34 cellular contexts compared by ENCODE assay signal in the genomic region with DNA sequence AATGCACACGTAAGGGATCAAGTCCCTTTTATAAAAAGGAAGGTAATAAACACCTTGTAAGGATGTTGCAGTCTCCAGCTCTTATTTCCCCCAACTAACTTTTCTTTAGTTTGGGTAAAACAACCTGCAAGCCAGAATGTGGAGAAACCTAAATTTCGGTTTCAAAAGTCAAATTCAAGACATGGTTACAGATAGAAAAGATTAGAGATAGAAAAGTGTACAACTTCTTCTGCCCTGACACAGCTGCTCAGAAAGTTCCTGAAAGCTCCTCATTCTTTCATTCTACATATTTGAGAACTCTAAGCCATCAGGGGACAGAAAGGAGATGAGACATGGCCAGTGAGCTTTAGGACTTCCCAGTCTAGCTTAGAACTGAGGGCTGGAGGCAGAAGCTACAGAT.
"Had no signal": no experiment of that assay in that cellular context is flagged by ENCODE, and none has a peak within 500 bp of the region (broad histone marks: within the 10 kb centered on the region; RNA-seq: fewer than 3 reads in every experiment).

No MANE protein-coding gene starts in this region.

- H3K36me3 Mint-ChIP-seq: activated CD4-positive, alpha-beta memory T cell treated with anti-CD3 and anti-CD28 coated beads for 36 hours; activated naive CD4-positive, alpha-beta T cell treated with anti-CD3 and anti-CD28 coated beads, Interleukin-2, amount 50 U/mL, for 72 hours; activated naive CD8-positive, alpha-beta T cell treated with anti-CD3 and anti-CD28 coated beads for 36 hours had no signal

- H3K27ac ChIP-seq: adrenal gland, body of pancreas, brain microvascular endothelial cell, breast epithelium, VCaP had no signal

- H3K4me1 Mint-ChIP-seq: activated B cell treated with CpG ODN at 0.5 μM for 24 hours; activated CD4-positive, alpha-beta T cell treated with anti-CD3 and anti-CD28 coated beads, Interleukin-2, amount 10 ng/mL, durations not matched to agents 24 days and 14 days; activated naive CD8-positive, alpha-beta T cell treated with anti-CD3 and anti-CD28 coated beads for 36 hours; activated T-helper 17 cell treated with anti-CD3 and anti-CD28 coated beads, Interleukin-2, amount 50 U/mL, for 72 hours had no signal

- H3K27ac Mint-ChIP-seq: activated B cell treated with CpG ODN at 0.5 μM for 24 hours; activated CD4-positive, alpha-beta memory T cell treated with anti-CD3 and anti-CD28 coated beads for 36 hours; activated CD4-positive, alpha-beta T cell treated with anti-CD3 and anti-CD28 coated beads, Interleukin-2, amount 10 ng/mL, durations not matched to agents 24 days and 14 days; activated CD8-positive, alpha-beta T cell treated with anti-CD3 and anti-CD28 coated beads for 36 hours; activated naive CD4-positive, alpha-beta T cell treated with anti-CD3 and anti-CD28 coated beads for 36 hours; activated naive CD4-positive, alpha-beta T cell treated with anti-CD3 and anti-CD28 coated beads, Interleukin-2, amount 50 U/mL, for 72 hours; activated naive CD8-positive, alpha-beta T cell treated with anti-CD3 and anti-CD28 coated beads for 36 hours; activated T-cell treated with anti-CD3 and anti-CD28 coated beads, Interleukin-2, amount 50 U/mL, for 72 hours; activated T-helper 1 cell treated with anti-CD3 and anti-CD28 coated beads, Interleukin-12 subunit alpha, Interleukin-12 subunit beta, Interleukin-2, Interleukin-4 antibody, amounts not matched to agents 30 ng/mL and 10 ng/mL and 1 ng/mL, durations not matched to agents 14 hours and 24 hours and 36 hours; activated T-helper 17 cell treated with anti-CD3 and anti-CD28 coated beads, Interleukin-2, amount 50 U/mL, for 72 hours; T-helper 1 cell treated with Interleukin-12 subunit alpha and Interleukin-12 subunit beta and Interleukin-4 antibody, amounts not matched to agents 30 μg/mL and 1 μg/mL, for 36 hours; T-helper 2 cell treated with Interferon-gamma antibody and Interleukin-4, amounts not matched to agents 5 μg/mL and 100 μg/mL, for 36 hours had no signal

- H3K27me3 ChIP-seq: adrenal gland, body of pancreas, brain microvascular endothelial cell, breast epithelium had no signal

- DNase-seq: activated B cell treated with CpG ODN at 0.5 μM for 24 hours; activated CD4-positive, alpha-beta memory T cell treated with anti-CD3 and anti-CD28 coated beads for 36 hours; activated CD4-positive, alpha-beta T cell treated with anti-CD3 and anti-CD28 coated beads for 4 hours; activated CD4-positive, alpha-beta T cell treated with anti-CD3 and anti-CD28 coated beads, Interleukin-2, amount 10 ng/mL, durations not matched to agents 24 days and 14 days; activated CD4-positive, alpha-beta T cell treated with anti-CD3 and anti-CD28 coated beads, Interleukin-2, amount 50 U/mL, for 1 hour; activated CD4-positive, alpha-beta T cell treated with anti-CD3 and anti-CD28 coated beads, Interleukin-2, amount 50 U/mL, for 4 hours; activated CD4-positive, CD25-positive, alpha-beta regulatory T cell treated with anti-CD3 and anti-CD28 coated beads, Interleukin-2, amount 50 U/mL, for 72 hours; activated CD8-positive, alpha-beta memory T cell treated with anti-CD3 and anti-CD28 coated beads, Interleukin-2, amount 50 U/mL, for 4 hours; activated CD8-positive, alpha-beta T cell treated with anti-CD3 and anti-CD28 coated beads for 36 hours; activated effector memory CD4-positive, alpha-beta T cell treated with anti-CD3 and anti-CD28 coated beads, Interleukin-2, amount 50 U/mL, for 16 hours; activated gamma-delta T cell treated with Interleukin-2 at 50 U/mL for 16 hours; activated naive CD4-positive, alpha-beta T cell; activated naive CD4-positive, alpha-beta T cell treated with anti-CD3 and anti-CD28 coated beads for 36 hours; activated naive CD4-positive, alpha-beta T cell treated with anti-CD3 and anti-CD28 coated beads, Interleukin-2, amount 50 U/mL, for 16 hours; activated naive CD8-positive, alpha-beta T cell treated with anti-CD3 and anti-CD28 coated beads for 36 hours; activated T-cell treated with anti-CD3 and anti-CD28 coated beads for 4 hours; activated T-cell treated with anti-CD3 and anti-CD28 coated beads, Interleukin-2, amount 50 U/mL, for 1 hour; activated T-cell treated with anti-CD3 and anti-CD28 coated beads, Interleukin-2, amount 50 U/mL, for 4 hours; activated T-cell treated with anti-CD3 and anti-CD28 coated beads, Interleukin-2, amount 50 U/mL, for 72 hours; adrenal gland; amniotic stem cell; aorta; body of pancreas; brain microvascular endothelial cell; central memory CD4-positive, alpha-beta T cell; T-helper 2 cell; T-helper 9 cell had no signal

- H3K4me3 ChIP-seq: adrenal gland, body of pancreas, breast epithelium had no signal

- H3K9me3 Mint-ChIP-seq: activated B cell treated with CpG ODN at 0.5 μM for 24 hours; activated CD4-positive, alpha-beta memory T cell treated with anti-CD3 and anti-CD28 coated beads for 36 hours; activated CD4-positive, alpha-beta T cell treated with anti-CD3 and anti-CD28 coated beads, Interleukin-2, amount 10 ng/mL, durations not matched to agents 24 days and 14 days; activated CD8-positive, alpha-beta T cell treated with anti-CD3 and anti-CD28 coated beads for 36 hours; activated naive CD4-positive, alpha-beta T cell treated with anti-CD3 and anti-CD28 coated beads, Interleukin-2, amount 50 U/mL, for 72 hours; activated naive CD8-positive, alpha-beta T cell treated with anti-CD3 and anti-CD28 coated beads for 36 hours; activated T-cell treated with anti-CD3 and anti-CD28 coated beads, Interleukin-2, amount 50 U/mL, for 4 hours; activated T-cell treated with anti-CD3 and anti-CD28 coated beads, Interleukin-2, amount 50 U/mL, for 72 hours; activated T-helper 1 cell treated with anti-CD3 and anti-CD28 coated beads, Interleukin-12 subunit alpha, Interleukin-12 subunit beta, Interleukin-2, Interleukin-4 antibody, amounts not matched to agents 30 ng/mL and 10 ng/mL and 1 ng/mL, durations not matched to agents 14 hours and 24 hours and 36 hours; activated T-helper 17 cell treated with anti-CD3 and anti-CD28 coated beads, Interleukin-2, amount 50 U/mL, for 72 hours; T-helper 1 cell treated with Interleukin-12 subunit alpha and Interleukin-12 subunit beta and Interleukin-4 antibody, amounts not matched to agents 30 μg/mL and 1 μg/mL, for 36 hours; T-helper 2 cell treated with Interferon-gamma antibody and Interleukin-4, amounts not matched to agents 5 μg/mL and 100 μg/mL, for 36 hours had no signal

- H3K9me3 ChIP-seq: adrenal gland, body of pancreas, breast epithelium had no signal

- H3K27me3 Mint-ChIP-seq: activated B cell treated with CpG ODN at 0.5 μM for 24 hours; activated CD4-positive, alpha-beta memory T cell treated with anti-CD3 and anti-CD28 coated beads for 36 hours; activated CD4-positive, alpha-beta T cell treated with anti-CD3 and anti-CD28 coated beads, Interleukin-2, amount 10 ng/mL, durations not matched to agents 24 days and 14 days; activated CD8-positive, alpha-beta T cell treated with anti-CD3 and anti-CD28 coated beads for 36 hours; activated naive CD8-positive, alpha-beta T cell treated with anti-CD3 and anti-CD28 coated beads for 36 hours; activated T-helper 17 cell treated with anti-CD3 and anti-CD28 coated beads, Interleukin-2, amount 50 U/mL, for 72 hours had no signal

- H3K4me3 Mint-ChIP-seq: activated B cell treated with CpG ODN at 0.5 μM for 24 hours; activated CD4-positive, alpha-beta memory T cell treated with anti-CD3 and anti-CD28 coated beads for 36 hours; activated CD4-positive, alpha-beta T cell treated with anti-CD3 and anti-CD28 coated beads, Interleukin-2, amount 10 ng/mL, durations not matched to agents 24 days and 14 days; activated CD8-positive, alpha-beta T cell treated with anti-CD3 and anti-CD28 coated beads for 36 hours; activated naive CD4-positive, alpha-beta T cell treated with anti-CD3 and anti-CD28 coated beads for 36 hours; activated naive CD8-positive, alpha-beta T cell treated with anti-CD3 and anti-CD28 coated beads for 36 hours; activated T-cell treated with anti-CD3 and anti-CD28 coated beads, Interleukin-2, amount 50 U/mL, for 4 hours; activated T-cell treated with anti-CD3 and anti-CD28 coated beads, Interleukin-2, amount 50 U/mL, for 72 hours; activated T-helper 1 cell treated with anti-CD3 and anti-CD28 coated beads, Interleukin-12 subunit alpha, Interleukin-12 subunit beta, Interleukin-2, Interleukin-4 antibody, amounts not matched to agents 30 ng/mL and 10 ng/mL and 1 ng/mL, durations not matched to agents 14 hours and 24 hours and 36 hours; activated T-helper 17 cell treated with anti-CD3 and anti-CD28 coated beads, Interleukin-2, amount 50 U/mL, for 72 hours; T-helper 1 cell treated with Interleukin-12 subunit alpha and Interleukin-12 subunit beta and Interleukin-4 antibody, amounts not matched to agents 30 μg/mL and 1 μg/mL, for 36 hours; T-helper 2 cell treated with Interferon-gamma antibody and Interleukin-4, amounts not matched to agents 5 μg/mL and 100 μg/mL, for 36 hours had no signal

- H3K36me3 ChIP-seq: adrenal gland, brain microvascular endothelial cell, breast epithelium had no signal

- H3K4me1 ChIP-seq: body of pancreas, breast epithelium had no signal
